ENCODE assay signal across 14 cellular contexts in the genomic region with DNA sequence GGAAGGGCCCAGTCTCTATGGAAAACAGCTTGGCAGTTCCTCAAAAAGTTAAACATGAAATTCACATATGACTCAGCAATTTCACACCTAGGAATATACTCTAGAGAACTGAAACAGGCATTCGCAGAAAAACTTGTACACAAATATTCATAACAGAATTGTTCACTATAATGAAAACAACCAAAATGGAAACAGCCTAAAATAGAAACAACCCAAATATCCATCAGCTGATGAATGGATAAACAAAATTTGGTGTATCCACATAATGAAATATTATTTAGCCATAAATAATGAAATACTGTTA. TPM values are rescaled to one million over a fixed set of nuclear protein-coding genes. Genes with fewer than 3 reads are reported as not detected.
DNase-seq lines count a peak whose midpoint lies in the region; ATAC-seq and TF ChIP-seq lines count a peak whose summit lies in the region.
"Had no signal": no experiment of that assay in that cellular context is flagged by ENCODE, and none has a peak within 500 bp of the region (broad histone marks: within the 10 kb centered on the region; RNA-seq: fewer than 3 reads in every experiment).

No MANE protein-coding gene starts in this region.

- ATAC-seq in GM18505 (IDR thresholded peaks at IDR 0.05; ENCODE audit: unreplicated experiment) (peak; percentile 55), GM21360 (IDR thresholded peaks at IDR 0.05; ENCODE audit: unreplicated experiment) (peak; percentile 61), HG03060 (IDR thresholded peaks at IDR 0.05; ENCODE audit: low read depth, unreplicated experiment) (peak; percentile 50)

- H3K36me3 ChIP-seq in mammary epithelial cell (ENCODE audit: insufficient read depth, low read length), result no peaks in the 10 kb centered on the region
- H3K36me3 ChIP-seq: HAP-1, neutrophil had no signal

- in situ Hi-C loops in mammary epithelial cell (cut with MboI; ENCODE audit: low sequenced_read_pairs in 2 of 2), result no loop called here

- no peak for TF ChIP-seq POLR2A in GM18505 (IDR thresholded peaks at IDR 0.05; ENCODE audit: borderline replicate concordance, extremely low read depth, insufficient read depth, insufficient read length)

- BruUV-seq in mammary epithelial cell (replicated peaks; lab: Mats Ljungman, UMichigan), result no TSS peak

- TF ChIP-seq CTCF in mammary epithelial cell (conservative IDR thresholded peaks at IDR 0.05 in 1 of 2, IDR thresholded peaks at IDR 0.05 in 1 of 2; ENCODE audit: extremely low read depth in 1 of 2, insufficient read depth in 1 of 2, low read depth in 1 of 2, low read length in 2 of 2), result no peak

- intact Hi-C loops in mammary epithelial cell (cut with micrococcal nuclease), result no loop called here

- no peak overlapping the region for H3K4me3 ChIP-seq in mammary epithelial cell (replicated peaks in 1 of 3; ENCODE audit: insufficient read depth in 1 of 3, low read depth in 2 of 3, low read length in 3 of 3)
- H3K4me3 ChIP-seq: BLaER1 treated with 17β-estradiol and CSF1 and Interleukin-3, amounts not matched to agents 10 nM and 100 nM; dorsolateral prefrontal cortex; HAP-1 had no signal

- H3K9me3 ChIP-seq in mammary epithelial cell (replicated peaks; ENCODE audit: insufficient read depth, low read length), result peaks cover 8% of the 10 kb centered on the region
- H3K9me3 ChIP-seq: neutrophil had no signal

- no peaks in the 10 kb centered on the region for H3K27me3 ChIP-seq in mammary epithelial cell (ENCODE audit: insufficient read depth, low read length)
- H3K27me3 ChIP-seq: dorsolateral prefrontal cortex had no signal

- 88% methylated on average over 1 of the region's 1 CpG for WGBS in mammary epithelial cell (ENCODE audit: low coverage, missing lambda C conversion rate)

- DNase-seq in mammary epithelial cell (peak; percentile 32), GM03348 (ENCODE audit: low spot score) (no peak), NCI-H226 (no peak), GOT3 (lab: John Stamatoyannopoulos, UW) (no peak)
- DNase-seq: activated CD4-positive, alpha-beta T cell treated with anti-CD3 and anti-CD28 coated beads for 1 hour; aorta; dorsolateral prefrontal cortex; GDM1 had no signal

- no peak overlapping the region for H2AFZ ChIP-seq in mammary epithelial cell (ENCODE audit: low read depth, low read length)

- H3K79me2 ChIP-seq in mammary epithelial cell (ENCODE audit: insufficient read depth, low read length), result peaks cover 22% of the 10 kb centered on the region

- H3K27ac ChIP-seq in mammary epithelial cell (ENCODE audit: insufficient read depth, low read depth, low read length), result no peak overlapping the region
- H3K27ac ChIP-seq: BLaER1 treated with 17β-estradiol and CSF1 and Interleukin-3, amounts not matched to agents 10 nM and 100 nM; dorsolateral prefrontal cortex; neutrophil had no signal

- H4K20me1 ChIP-seq in mammary epithelial cell (ENCODE audit: insufficient read depth, low read length), result no peaks in the 10 kb centered on the region
- H4K20me1 ChIP-seq: BLaER1 treated with 17β-estradiol and CSF1 and Interleukin-3, amounts not matched to agents 10 nM and 100 nM had no signal

- H3K4me2 ChIP-seq in mammary epithelial cell (ENCODE audit: insufficient read depth, low read depth, low read length), result peak overlapping the region; percentile 83
- H3K4me2 ChIP-seq: BLaER1 treated with 17β-estradiol and CSF1 and Interleukin-3, amounts not matched to agents 10 nM and 100 nM had no signal

- dilution Hi-C loops in mammary epithelial cell (cut with HindIII; ENCODE audit: low sequenced_read_pairs), result no loop called here

- H3K9ac ChIP-seq in mammary epithelial cell (ENCODE audit: insufficient read depth, low read length), result no peak overlapping the region
- H3K9ac ChIP-seq: BLaER1 treated with 17β-estradiol and CSF1 and Interleukin-3, amounts not matched to agents 10 nM and 100 nM had no signal

- H3K4me1 ChIP-seq in mammary epithelial cell (ENCODE audit: insufficient read depth, low read length), result peaks cover 13% of the 10 kb centered on the region
- H3K4me1 ChIP-seq: HAP-1 had no signal

- CTCF ChIA-PET in mammary epithelial cell (lab: Charles Lee; ENCODE audit: low non-redundant PET), result no interaction called here

RNA-seq across cellular contexts. Expression of a gene that starts 4.8 kb away (rescaled TPM):
- total RNA-seq in mammary epithelial cell, result under 1 TPM in 1 of 2 donors, not detected in 1; 0.50 TPM
- polyA plus RNA-seq in mammary epithelial cell, result 0.07 TPM
- polyA minus RNA-seq in mammary epithelial cell, result not detected
- polyA plus RNA-seq: aorta had no signal

RNA-seq across cellular contexts. Expression of a gene that starts 31.5 kb away (rescaled TPM):
- 1 to 10 TPM; 2.1 to 3.0 TPM for total RNA-seq in mammary epithelial cell
- polyA plus RNA-seq in mammary epithelial cell, result 2.0 TPM
- 0.98 TPM for polyA minus RNA-seq in mammary epithelial cell
